In the genomic region with DNA sequence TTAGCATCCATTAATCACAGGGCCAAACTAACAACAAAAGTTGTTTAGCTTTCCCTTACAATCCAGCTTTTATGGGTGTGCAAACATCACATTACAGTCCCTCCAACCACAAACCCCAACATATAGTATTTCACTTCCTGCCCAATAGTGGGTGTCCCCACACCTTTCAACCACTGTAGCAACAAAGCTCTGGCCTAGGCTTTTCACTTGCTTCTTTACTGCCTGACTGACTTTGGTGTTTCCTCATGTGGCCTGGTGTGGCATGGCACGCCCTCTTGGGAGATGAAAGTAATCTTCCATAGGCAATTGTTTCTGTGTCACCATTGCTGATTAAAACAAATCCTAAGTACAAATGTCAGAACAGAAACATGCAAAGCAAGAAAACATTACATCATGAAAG, we compare ENCODE assay signal across 1 cellular context.
TF ChIP-seq lines count a peak whose summit lies in the region.

No MANE protein-coding gene starts in this region.

TF ChIP-seq in GM12878, 131 proteins besides CTCF, POLR2A, EP300 and RAD21 (continued from another document and continues in another):
- TF ChIP-seq, protein P1, sequence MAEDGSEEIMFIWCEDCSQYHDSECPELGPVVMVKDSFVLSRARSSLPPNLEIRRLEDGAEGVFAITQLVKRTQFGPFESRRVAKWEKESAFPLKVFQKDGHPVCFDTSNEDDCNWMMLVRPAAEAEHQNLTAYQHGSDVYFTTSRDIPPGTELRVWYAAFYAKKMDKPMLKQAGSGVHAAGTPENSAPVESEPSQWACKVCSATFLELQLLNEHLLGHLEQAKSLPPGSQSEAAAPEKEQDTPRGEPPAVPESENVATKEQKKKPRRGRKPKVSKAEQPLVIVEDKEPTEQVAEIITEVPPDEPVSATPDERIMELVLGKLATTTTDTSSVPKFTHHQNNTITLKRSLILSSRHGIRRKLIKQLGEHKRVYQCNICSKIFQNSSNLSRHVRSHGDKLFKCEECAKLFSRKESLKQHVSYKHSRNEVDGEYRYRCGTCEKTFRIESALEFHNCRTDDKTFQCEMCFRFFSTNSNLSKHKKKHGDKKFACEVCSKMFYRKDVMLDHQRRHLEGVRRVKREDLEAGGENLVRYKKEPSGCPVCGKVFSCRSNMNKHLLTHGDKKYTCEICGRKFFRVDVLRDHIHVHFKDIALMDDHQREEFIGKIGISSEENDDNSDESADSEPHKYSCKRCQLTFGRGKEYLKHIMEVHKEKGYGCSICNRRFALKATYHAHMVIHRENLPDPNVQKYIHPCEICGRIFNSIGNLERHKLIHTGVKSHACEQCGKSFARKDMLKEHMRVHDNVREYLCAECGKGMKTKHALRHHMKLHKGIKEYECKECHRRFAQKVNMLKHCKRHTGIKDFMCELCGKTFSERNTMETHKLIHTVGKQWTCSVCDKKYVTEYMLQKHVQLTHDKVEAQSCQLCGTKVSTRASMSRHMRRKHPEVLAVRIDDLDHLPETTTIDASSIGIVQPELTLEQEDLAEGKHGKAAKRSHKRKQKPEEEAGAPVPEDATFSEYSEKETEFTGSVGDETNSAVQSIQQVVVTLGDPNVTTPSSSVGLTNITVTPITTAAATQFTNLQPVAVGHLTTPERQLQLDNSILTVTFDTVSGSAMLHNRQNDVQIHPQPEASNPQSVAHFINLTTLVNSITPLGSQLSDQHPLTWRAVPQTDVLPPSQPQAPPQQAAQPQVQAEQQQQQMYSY (CRISPR knock-in tag; IDR thresholded peaks at IDR 0.05) = no peak
- TF ChIP-seq CREM (IDR thresholded peaks at IDR 0.05; ENCODE audit: low read depth) (0 out of 2 replicates have a peak, but pooled peaks have one; percentile 8), NFIC (IDR thresholded peaks at IDR 0.05; ENCODE audit: low read depth, low read length) (peak; percentile 43; the same call in 1 of the 2 replicates), HCFC1 (IDR thresholded peaks at IDR 0.05; ENCODE audit: low read length) (no peak), ATF7 (IDR thresholded peaks at IDR 0.05; ENCODE audit: low read depth) (peak; percentile 85), MYC (IDR thresholded peaks at IDR 0.05; ENCODE audit: insufficient read depth, insufficient read length, insufficient replicate concordance, low read length, severe bottlenecking) (no peak), TCF12 (IDR thresholded peaks at IDR 0.05; ENCODE audit: low read depth, low read length) (no peak), NBN (IDR thresholded peaks at IDR 0.05) (peak; percentile 68), SPI1 (IDR thresholded peaks at IDR 0.05; ENCODE audit: borderline replicate concordance, insufficient read depth, low read depth, low read length) (peak; percentile 63; the same call in 1 of the 2 replicates), ASH2L (IDR thresholded peaks at IDR 0.05; ENCODE audit: borderline replicate concordance, low read depth) (no peak), WRNIP1 (IDR thresholded peaks at IDR 0.05; ENCODE audit: borderline replicate concordance, low read depth, low read length) (no peak), BACH1 (IDR thresholded peaks at IDR 0.05; ENCODE audit: borderline replicate concordance) (no peak), CHD4 (IDR thresholded peaks at IDR 0.05) (no peak), HDGF (IDR thresholded peaks at IDR 0.05) (no peak), ATF3 (IDR thresholded peaks at IDR 0.05; ENCODE audit: borderline replicate concordance, extremely low read depth, low read depth, low read length) (no peak), SUZ12 (IDR thresholded peaks at IDR 0.05; ENCODE audit: unreplicated experiment) (no peak), RB1 (IDR thresholded peaks at IDR 0.05; ENCODE audit: borderline replicate concordance) (no peak), PML (IDR thresholded peaks at IDR 0.05; ENCODE audit: low read length) (peak; percentile 41; the same call in 1 of the 2 replicates), FOXK2 (IDR thresholded peaks at IDR 0.05) (no peak), BHLHE40 (IDR thresholded peaks at IDR 0.05; ENCODE audit: borderline replicate concordance in 1 of 2, low read depth in 2 of 2, low read length in 1 of 2) (peak; percentile 11 to 39; a peak in 1 of 4 replicates), ZNF622 (IDR thresholded peaks at IDR 0.05) (no peak), TARDBP (IDR thresholded peaks at IDR 0.05; ENCODE audit: borderline replicate concordance) (no peak), MAX (IDR thresholded peaks at IDR 0.05; ENCODE audit: low read depth, low read length) (no peak), CBX5 (IDR thresholded peaks at IDR 0.05; ENCODE audit: low read depth) (no peak), SRF (IDR thresholded peaks at IDR 0.05; ENCODE audit: low read depth in 2 of 2, low read length in 2 of 2) (no peak), RUNX3 (IDR thresholded peaks at IDR 0.05; ENCODE audit: low read length) (peak; percentile 94), MYB (IDR thresholded peaks at IDR 0.05; ENCODE audit: borderline replicate concordance, low read depth, low read length) (no peak), YY1 (IDR thresholded peaks at IDR 0.05; ENCODE audit: low read depth, low read length) (no peak), RAD51 (IDR thresholded peaks at IDR 0.05) (no peak), KLF5 (IDR thresholded peaks at IDR 0.05; ENCODE audit: partially characterized antibody) (no peak), MLLT1 (IDR thresholded peaks at IDR 0.05) (peak; percentile 64; the same call in 1 of the 2 replicates), PKNOX1 (IDR thresholded peaks at IDR 0.05) (no peak), TAF1 (IDR thresholded peaks at IDR 0.05; ENCODE audit: borderline replicate concordance, low read depth, low read length) (no peak)
- TF ChIP-seq, protein P2, sequence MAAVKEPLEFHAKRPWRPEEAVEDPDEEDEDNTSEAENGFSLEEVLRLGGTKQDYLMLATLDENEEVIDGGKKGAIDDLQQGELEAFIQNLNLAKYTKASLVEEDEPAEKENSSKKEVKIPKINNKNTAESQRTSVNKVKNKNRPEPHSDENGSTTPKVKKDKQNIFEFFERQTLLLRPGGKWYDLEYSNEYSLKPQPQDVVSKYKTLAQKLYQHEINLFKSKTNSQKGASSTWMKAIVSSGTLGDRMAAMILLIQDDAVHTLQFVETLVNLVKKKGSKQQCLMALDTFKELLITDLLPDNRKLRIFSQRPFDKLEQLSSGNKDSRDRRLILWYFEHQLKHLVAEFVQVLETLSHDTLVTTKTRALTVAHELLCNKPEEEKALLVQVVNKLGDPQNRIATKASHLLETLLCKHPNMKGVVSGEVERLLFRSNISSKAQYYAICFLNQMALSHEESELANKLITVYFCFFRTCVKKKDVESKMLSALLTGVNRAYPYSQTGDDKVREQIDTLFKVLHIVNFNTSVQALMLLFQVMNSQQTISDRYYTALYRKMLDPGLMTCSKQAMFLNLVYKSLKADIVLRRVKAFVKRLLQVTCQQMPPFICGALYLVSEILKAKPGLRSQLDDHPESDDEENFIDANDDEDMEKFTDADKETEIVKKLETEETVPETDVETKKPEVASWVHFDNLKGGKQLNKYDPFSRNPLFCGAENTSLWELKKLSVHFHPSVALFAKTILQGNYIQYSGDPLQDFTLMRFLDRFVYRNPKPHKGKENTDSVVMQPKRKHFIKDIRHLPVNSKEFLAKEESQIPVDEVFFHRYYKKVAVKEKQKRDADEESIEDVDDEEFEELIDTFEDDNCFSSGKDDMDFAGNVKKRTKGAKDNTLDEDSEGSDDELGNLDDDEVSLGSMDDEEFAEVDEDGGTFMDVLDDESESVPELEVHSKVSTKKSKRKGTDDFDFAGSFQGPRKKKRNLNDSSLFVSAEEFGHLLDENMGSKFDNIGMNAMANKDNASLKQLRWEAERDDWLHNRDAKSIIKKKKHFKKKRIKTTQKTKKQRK (IDR thresholded peaks at IDR 0.05; ENCODE audit: low read depth, low read length) = no peak
- TF ChIP-seq, protein P3, sequence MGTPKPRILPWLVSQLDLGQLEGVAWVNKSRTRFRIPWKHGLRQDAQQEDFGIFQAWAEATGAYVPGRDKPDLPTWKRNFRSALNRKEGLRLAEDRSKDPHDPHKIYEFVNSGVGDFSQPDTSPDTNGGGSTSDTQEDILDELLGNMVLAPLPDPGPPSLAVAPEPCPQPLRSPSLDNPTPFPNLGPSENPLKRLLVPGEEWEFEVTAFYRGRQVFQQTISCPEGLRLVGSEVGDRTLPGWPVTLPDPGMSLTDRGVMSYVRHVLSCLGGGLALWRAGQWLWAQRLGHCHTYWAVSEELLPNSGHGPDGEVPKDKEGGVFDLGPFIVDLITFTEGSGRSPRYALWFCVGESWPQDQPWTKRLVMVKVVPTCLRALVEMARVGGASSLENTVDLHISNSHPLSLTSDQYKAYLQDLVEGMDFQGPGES (IDR thresholded peaks at IDR 0.05) = no peak
- TF ChIP-seq, protein P4, sequence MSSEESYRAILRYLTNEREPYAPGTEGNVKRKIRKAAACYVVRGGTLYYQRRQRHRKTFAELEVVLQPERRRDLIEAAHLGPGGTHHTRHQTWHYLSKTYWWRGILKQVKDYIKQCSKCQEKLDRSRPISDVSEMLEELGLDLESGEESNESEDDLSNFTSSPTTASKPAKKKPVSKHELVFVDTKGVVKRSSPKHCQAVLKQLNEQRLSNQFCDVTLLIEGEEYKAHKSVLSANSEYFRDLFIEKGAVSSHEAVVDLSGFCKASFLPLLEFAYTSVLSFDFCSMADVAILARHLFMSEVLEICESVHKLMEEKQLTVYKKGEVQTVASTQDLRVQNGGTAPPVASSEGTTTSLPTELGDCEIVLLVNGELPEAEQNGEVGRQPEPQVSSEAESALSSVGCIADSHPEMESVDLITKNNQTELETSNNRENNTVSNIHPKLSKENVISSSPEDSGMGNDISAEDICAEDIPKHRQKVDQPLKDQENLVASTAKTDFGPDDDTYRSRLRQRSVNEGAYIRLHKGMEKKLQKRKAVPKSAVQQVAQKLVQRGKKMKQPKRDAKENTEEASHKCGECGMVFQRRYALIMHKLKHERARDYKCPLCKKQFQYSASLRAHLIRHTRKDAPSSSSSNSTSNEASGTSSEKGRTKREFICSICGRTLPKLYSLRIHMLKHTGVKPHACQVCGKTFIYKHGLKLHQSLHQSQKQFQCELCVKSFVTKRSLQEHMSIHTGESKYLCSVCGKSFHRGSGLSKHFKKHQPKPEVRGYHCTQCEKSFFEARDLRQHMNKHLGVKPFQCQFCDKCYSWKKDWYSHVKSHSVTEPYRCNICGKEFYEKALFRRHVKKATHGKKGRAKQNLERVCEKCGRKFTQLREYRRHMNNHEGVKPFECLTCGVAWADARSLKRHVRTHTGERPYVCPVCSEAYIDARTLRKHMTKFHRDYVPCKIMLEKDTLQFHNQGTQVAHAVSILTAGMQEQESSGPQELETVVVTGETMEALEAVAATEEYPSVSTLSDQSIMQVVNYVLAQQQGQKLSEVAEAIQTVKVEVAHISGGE (CRISPR knock-in tag; IDR thresholded peaks at IDR 0.05) = no peak
- TF ChIP-seq, protein P5, sequence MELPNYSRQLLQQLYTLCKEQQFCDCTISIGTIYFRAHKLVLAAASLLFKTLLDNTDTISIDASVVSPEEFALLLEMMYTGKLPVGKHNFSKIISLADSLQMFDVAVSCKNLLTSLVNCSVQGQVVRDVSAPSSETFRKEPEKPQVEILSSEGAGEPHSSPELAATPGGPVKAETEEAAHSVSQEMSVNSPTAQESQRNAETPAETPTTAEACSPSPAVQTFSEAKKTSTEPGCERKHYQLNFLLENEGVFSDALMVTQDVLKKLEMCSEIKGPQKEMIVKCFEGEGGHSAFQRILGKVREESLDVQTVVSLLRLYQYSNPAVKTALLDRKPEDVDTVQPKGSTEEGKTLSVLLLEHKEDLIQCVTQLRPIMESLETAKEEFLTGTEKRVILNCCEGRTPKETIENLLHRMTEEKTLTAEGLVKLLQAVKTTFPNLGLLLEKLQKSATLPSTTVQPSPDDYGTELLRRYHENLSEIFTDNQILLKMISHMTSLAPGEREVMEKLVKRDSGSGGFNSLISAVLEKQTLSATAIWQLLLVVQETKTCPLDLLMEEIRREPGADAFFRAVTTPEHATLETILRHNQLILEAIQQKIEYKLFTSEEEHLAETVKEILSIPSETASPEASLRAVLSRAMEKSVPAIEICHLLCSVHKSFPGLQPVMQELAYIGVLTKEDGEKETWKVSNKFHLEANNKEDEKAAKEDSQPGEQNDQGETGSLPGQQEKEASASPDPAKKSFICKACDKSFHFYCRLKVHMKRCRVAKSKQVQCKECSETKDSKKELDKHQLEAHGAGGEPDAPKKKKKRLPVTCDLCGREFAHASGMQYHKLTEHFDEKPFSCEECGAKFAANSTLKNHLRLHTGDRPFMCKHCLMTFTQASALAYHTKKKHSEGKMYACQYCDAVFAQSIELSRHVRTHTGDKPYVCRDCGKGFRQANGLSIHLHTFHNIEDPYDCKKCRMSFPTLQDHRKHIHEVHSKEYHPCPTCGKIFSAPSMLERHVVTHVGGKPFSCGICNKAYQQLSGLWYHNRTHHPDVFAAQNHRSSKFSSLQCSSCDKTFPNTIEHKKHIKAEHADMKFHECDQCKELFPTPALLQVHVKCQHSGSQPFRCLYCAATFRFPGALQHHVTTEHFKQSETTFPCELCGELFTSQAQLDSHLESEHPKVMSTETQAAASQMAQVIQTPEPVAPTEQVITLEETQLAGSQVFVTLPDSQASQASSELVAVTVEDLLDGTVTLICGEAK (IDR thresholded peaks at IDR 0.05; ENCODE audit: borderline replicate concordance) = no peak
- TF ChIP-seq, protein P6, sequence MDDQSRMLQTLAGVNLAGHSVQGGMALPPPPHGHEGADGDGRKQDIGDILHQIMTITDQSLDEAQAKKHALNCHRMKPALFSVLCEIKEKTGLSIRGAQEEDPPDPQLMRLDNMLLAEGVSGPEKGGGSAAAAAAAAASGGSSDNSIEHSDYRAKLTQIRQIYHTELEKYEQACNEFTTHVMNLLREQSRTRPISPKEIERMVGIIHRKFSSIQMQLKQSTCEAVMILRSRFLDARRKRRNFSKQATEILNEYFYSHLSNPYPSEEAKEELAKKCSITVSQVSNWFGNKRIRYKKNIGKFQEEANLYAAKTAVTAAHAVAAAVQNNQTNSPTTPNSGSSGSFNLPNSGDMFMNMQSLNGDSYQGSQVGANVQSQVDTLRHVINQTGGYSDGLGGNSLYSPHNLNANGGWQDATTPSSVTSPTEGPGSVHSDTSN (IDR thresholded peaks at IDR 0.05; ENCODE audit: insufficient replicate concordance, low read depth, low read length) = no peak
